ENCODE assay signal across 9 cellular contexts in the genomic region with DNA sequence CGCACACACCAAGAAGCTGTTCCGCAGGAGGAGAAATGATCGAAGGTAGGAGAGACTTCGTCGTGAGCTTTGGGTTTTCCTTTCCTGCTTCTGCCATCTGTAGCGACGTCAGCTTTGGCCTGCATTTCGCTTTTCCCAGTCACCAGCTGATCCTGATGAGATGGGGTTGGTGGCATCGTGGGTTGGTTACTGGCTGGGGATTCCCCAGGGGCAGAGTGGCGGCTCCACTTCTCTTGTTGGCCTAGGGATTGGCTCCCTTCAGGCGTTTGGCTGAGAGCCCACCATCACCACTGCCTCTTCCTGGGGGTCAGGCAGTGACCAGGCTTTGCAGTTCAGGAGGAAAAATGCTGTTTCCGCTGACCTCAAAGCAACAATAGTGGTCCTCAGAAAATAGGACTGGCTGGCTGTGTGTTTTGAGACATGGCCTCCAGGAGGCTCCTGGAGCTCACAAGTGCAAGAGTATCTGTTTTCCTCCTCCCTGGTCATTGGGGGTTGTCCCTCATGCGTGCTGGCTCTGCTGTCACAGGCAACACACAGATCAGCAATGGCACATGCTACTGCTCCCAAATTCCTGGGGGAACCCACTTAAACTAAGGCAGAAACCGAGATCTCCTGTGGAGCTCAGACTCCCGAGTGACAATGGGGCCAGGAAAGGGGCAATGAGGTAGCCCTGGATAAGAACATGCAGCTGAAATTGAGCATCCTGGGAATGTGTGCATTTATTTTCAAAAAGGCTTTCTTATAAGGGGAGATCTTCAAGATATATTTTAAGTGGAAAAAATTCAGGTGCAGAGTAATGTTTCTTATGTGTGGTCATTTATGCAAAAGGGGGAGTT.
DNase-seq lines count a peak whose midpoint lies in the region; ATAC-seq and TF ChIP-seq lines count a peak whose summit lies in the region.
"Had no signal": no experiment of that assay in that cellular context is flagged by ENCODE, and none has a peak within 500 bp of the region (broad histone marks: within the 10 kb centered on the region; RNA-seq: fewer than 3 reads in every experiment).

No MANE protein-coding gene starts in this region.

- intact Hi-C loops in prostate gland (cut with DNase I) = no loop called here

- H3K4me3 ChIP-seq in prostate gland = no peak overlapping the region
- no peak overlapping the region for H3K4me3 ChIP-seq in MG63

- H3K9me3 Mint-ChIP-seq in HFFc6 = no peaks in the 10 kb centered on the region

- peaks cover 39% of the 10 kb centered on the region for H3K36me3 Mint-ChIP-seq in HFFc6 (ENCODE audit: low read depth)

- peaks cover 26% of the 10 kb centered on the region for H3K4me1 Mint-ChIP-seq in HFFc6 (ENCODE audit: low read depth)

- WGBS in prostate gland = 74% methylated on average over 15 of the region's 15 CpGs

- H3K27me3 Mint-ChIP-seq in HFFc6 (ENCODE audit: insufficient read depth) = peaks cover 7% of the 10 kb centered on the region
- H3K27me3 Mint-ChIP-seq: B cell had no signal

- DNase-seq in DMS79 treated with DMSO at 0.1 percent for 48 hours (lab: John Stamatoyannopoulos, UW) = peak; percentile 25
- no peak for DNase-seq in DMS79 (lab: John Stamatoyannopoulos, UW)
- peak; percentile 48 for DNase-seq in HFFc6
- peak; percentile 40 for DNase-seq in UCSD-AML1 (lab: John Stamatoyannopoulos, UW; ENCODE audit: unreplicated experiment)
- no peak for DNase-seq in foreskin keratinocyte
- DNase-seq in prostate gland (ENCODE audit: low spot score) = no peak
- DNase-seq in MG63 = no peak

- no peaks in the 10 kb centered on the region for H3K4me1 ChIP-seq in foreskin keratinocyte
- H3K4me1 ChIP-seq in prostate gland (replicated peaks) = no peaks in the 10 kb centered on the region

- no peaks in the 10 kb centered on the region for H3K36me3 ChIP-seq in prostate gland
- peaks cover 3% of the 10 kb centered on the region; the same call in 1 of the 2 replicates for H3K36me3 ChIP-seq in MG63

- H3K27me3 ChIP-seq in foreskin keratinocyte (no peaks in the 10 kb centered on the region), prostate gland (replicated peaks; ENCODE audit: insufficient read depth) (no peaks in the 10 kb centered on the region), MG63 (no peaks in the 10 kb centered on the region)

- no peak overlapping the region for H3K27ac ChIP-seq in foreskin keratinocyte
- H3K27ac ChIP-seq in prostate gland = no peak overlapping the region

- peak; percentile 73 for TF ChIP-seq CTCF in HFFc6 (IDR thresholded peaks at IDR 0.05)
- peak; percentile 55 for TF ChIP-seq CTCF in foreskin keratinocyte (conservative IDR thresholded peaks at IDR 0.05)
- peak in 3 of 4 experiments; percentile 18 to 57 (median 50) for TF ChIP-seq CTCF in prostate gland (IDR thresholded peaks at IDR 0.05)

- ATAC-seq in foreskin keratinocyte = no peak
- ATAC-seq in HG03521 (IDR thresholded peaks at IDR 0.05; ENCODE audit: unreplicated experiment) = no peak

- no peak overlapping the region for H3K4me3 Mint-ChIP-seq in HFFc6
- H3K4me3 Mint-ChIP-seq: B cell had no signal

- no peak for TF ChIP-seq POLR2A in prostate gland (IDR thresholded peaks at IDR 0.05)

- H3K9me3 ChIP-seq in prostate gland = no peaks in the 10 kb centered on the region
- H3K9me3 ChIP-seq in MG63 = no peaks in the 10 kb centered on the region

- H3K27ac Mint-ChIP-seq in HFFc6 = peak overlapping the region; percentile 15; the same call in 1 of the 2 replicates
- H3K27ac Mint-ChIP-seq: B cell had no signal

Comparison
In these comparisons a context has a peak if more than half of its experiments do, and no peak if none do; other contexts are left out.
1. DNase-seq: peak in DMS79 treated with DMSO at 0.1 percent for 48 hours (single experiment), HFFc6 (single experiment) and UCSD-AML1 (single experiment); none in DMS79 (single experiment), foreskin keratinocyte (0 of 2), prostate gland (single experiment) and MG63 (single experiment).
2. Peak in every context shown above with its lines, with median percentiles within 50 percentile points of each other: CTCF ChIP-seq.